ENCODE assay signal across 9 cellular contexts in genomic region chr17:80747469-80747868, GRCh38.
"Had no signal": no experiment of that assay in that cellular context is flagged by ENCODE, and none has a peak within 500 bp of the region (broad histone marks: within the 10 kb centered on the region; RNA-seq: fewer than 3 reads in every experiment).

No MANE protein-coding gene starts in this region.

- H3K27ac Mint-ChIP-seq: activated B cell treated with CpG ODN at 0.5 μM for 24 hours; activated CD4-positive, alpha-beta memory T cell treated with anti-CD3 and anti-CD28 coated beads for 36 hours had no signal

- H3K9me3 Mint-ChIP-seq: activated B cell treated with CpG ODN at 0.5 μM for 24 hours; activated CD4-positive, alpha-beta memory T cell treated with anti-CD3 and anti-CD28 coated beads for 36 hours had no signal

- ATAC-seq: left ventricle myocardium superior had no signal

- H3K27me3 Mint-ChIP-seq: activated B cell treated with CpG ODN at 0.5 μM for 24 hours; activated CD4-positive, alpha-beta memory T cell treated with anti-CD3 and anti-CD28 coated beads for 36 hours had no signal

- DNase-seq: activated B cell treated with CpG ODN at 0.5 μM for 24 hours; activated CD4-positive, alpha-beta memory T cell treated with anti-CD3 and anti-CD28 coated beads for 36 hours; effector CD4-positive, alpha-beta T cell; kidney; left ventricle myocardium superior; mesenchymal stem cell; stimulated activated CD4-positive, alpha-beta T cell treated with anti-CD3 and anti-CD28 coated beads, Interleukin-15, amount 100 ng/mL, for 24 hours; stimulated activated CD4-positive, alpha-beta T cell treated with anti-CD3 and anti-CD28 coated beads, Interleukin-4, amount 100 ng/mL, for 24 hours; trophoblast cell had no signal

- H3K4me3 Mint-ChIP-seq: activated B cell treated with CpG ODN at 0.5 μM for 24 hours; activated CD4-positive, alpha-beta memory T cell treated with anti-CD3 and anti-CD28 coated beads for 36 hours had no signal
